21 cellular contexts compared by ENCODE assay signal in genomic region chr4:48781968-48782367, GRCh38. TPM values are rescaled to one million over a fixed set of nuclear protein-coding genes. Genes with fewer than 3 reads are reported as not detected.
DNase-seq lines count a peak whose midpoint lies in the region; ATAC-seq, FAIRE-seq and TF ChIP-seq lines count a peak whose summit lies in the region.
"Had no signal": no experiment of that assay in that cellular context is flagged by ENCODE, and none has a peak within 500 bp of the region (broad histone marks: within the 10 kb centered on the region; RNA-seq: fewer than 3 reads in every experiment).

No MANE protein-coding gene starts in this region.

- H2AFZ ChIP-seq in HepG2 (ENCODE audit: low read length): peak overlapping the region; percentile 27

- H3K9me3 Mint-ChIP-seq in brain: no peaks in the 10 kb centered on the region
- H3K9me3 Mint-ChIP-seq: activated B cell treated with CpG ODN at 0.5 μM for 24 hours; activated T-helper 1 cell treated with anti-CD3 and anti-CD28 coated beads, Interleukin-12 subunit alpha, Interleukin-12 subunit beta, Interleukin-2, Interleukin-4 antibody, amounts not matched to agents 30 ng/mL and 10 ng/mL and 1 ng/mL, durations not matched to agents 14 hours and 24 hours and 36 hours; CD8-positive, alpha-beta memory T cell; T-helper 1 cell treated with Interleukin-12 subunit alpha and Interleukin-12 subunit beta and Interleukin-4 antibody, amounts not matched to agents 30 μg/mL and 1 μg/mL, for 36 hours had no signal

- peak overlapping the region in 1 of 5 experiments; percentile 94 for H3K27ac Mint-ChIP-seq in brain
- H3K27ac Mint-ChIP-seq: activated T-helper 1 cell treated with anti-CD3 and anti-CD28 coated beads, Interleukin-12 subunit alpha, Interleukin-12 subunit beta, Interleukin-2, Interleukin-4 antibody, amounts not matched to agents 30 ng/mL and 10 ng/mL and 1 ng/mL, durations not matched to agents 14 hours and 24 hours and 36 hours; T-helper 1 cell treated with Interleukin-12 subunit alpha and Interleukin-12 subunit beta and Interleukin-4 antibody, amounts not matched to agents 30 μg/mL and 1 μg/mL, for 36 hours had no signal

- H3K4me2 ChIP-seq in HepG2 (ENCODE audit: low read depth, low read length): peak overlapping the region; percentile 87

- CTCF ChIA-PET in HepG2 (lab: Yijun Ruan, JAX; ENCODE audit: low intra/inter-chr PET ratio, low total read pairs): no interaction called here

- TF ChIP-seq EP300 in HepG2 (IDR thresholded peaks at IDR 0.05; ENCODE audit: low read depth in 2 of 2, low read length in 2 of 2) (no peak), HepG2 (CRISPR knock-in tag; IDR thresholded peaks at IDR 0.05; ENCODE audit: borderline replicate concordance) (no peak), tibial nerve (IDR thresholded peaks at IDR 0.05) (no peak)

- H3K27ac ChIP-seq in HepG2 (ENCODE audit: extremely low read length, insufficient read depth, low read length) (no peak overlapping the region), right lobe of liver (no peak overlapping the region), tibial nerve (no peak overlapping the region)

- 0 out of 2 replicates have a peak, but pooled peaks cover 3% of the 10 kb centered on the region for H4K20me1 ChIP-seq in HepG2 (ENCODE audit: insufficient read depth, low read length)

- in situ Hi-C loops in HepG2 (cut with HindIII; ENCODE audit: extremely low pct_ligation_motif_present, low pct_unique_long_range_greater_than_20kb): loop anchor here (25.0 kb wide), 1 partner anchor 195 kb away; no protein-coding TSS in a partner anchor

- intact Hi-C loops in HepG2 (cut with micrococcal nuclease; ENCODE audit: unreplicated experiment): loop anchor here (2.0 to 10.0 kb wide), 4 partner anchors 160 to 437 kb away; partner anchors contain the start of gene SLAIN2
- intact Hi-C loops in right lobe of liver (cut with DNase I): no loop called here

- FAIRE-seq in HepG2 (lab: Jason Lieb, UNC): no peak

- peaks cover 23% of the 10 kb centered on the region for H3K79me2 ChIP-seq in HepG2 (ENCODE audit: insufficient read depth, low read length)

- H3K36me3 ChIP-seq in HepG2 (replicated peaks in 1 of 2; ENCODE audit: control insufficient read depth in 1 of 2, insufficient read depth in 2 of 2, low read length in 2 of 2): no peaks in the 10 kb centered on the region
- no peaks in the 10 kb centered on the region for H3K36me3 ChIP-seq in right lobe of liver
- H3K36me3 ChIP-seq in tibial nerve: no peaks in the 10 kb centered on the region

- H3K27me3 ChIP-seq in HepG2 (ENCODE audit: control insufficient read depth in 1 of 2, insufficient read depth in 2 of 2, low read length in 2 of 2): no peaks in the 10 kb centered on the region; a peak in 1 of 5 replicates
- no peaks in the 10 kb centered on the region for H3K27me3 ChIP-seq in right lobe of liver
- H3K27me3 ChIP-seq in tibial nerve: no peaks in the 10 kb centered on the region

- H3K9me3 ChIP-seq in HepG2 (ENCODE audit: low read length) (no peaks in the 10 kb centered on the region), right lobe of liver (no peaks in the 10 kb centered on the region), tibial nerve (no peaks in the 10 kb centered on the region)

- TF ChIP-seq CTCF in HepG2 (CRISPR knock-in tag; IDR thresholded peaks at IDR 0.05): peak; percentile 52
- peak in 1 of 4 donors; percentile 5 for TF ChIP-seq CTCF in right lobe of liver (IDR thresholded peaks at IDR 0.05)
- TF ChIP-seq CTCF in brain (conservative IDR thresholded peaks at IDR 0.05): no peak
- no peak for TF ChIP-seq CTCF in tibial nerve (IDR thresholded peaks at IDR 0.05)

- peaks cover 35% of the 10 kb centered on the region for H3K4me1 ChIP-seq in HepG2 (ENCODE audit: insufficient read depth, low read length)
- peaks cover 0 to 10% (median 4%) of the 10 kb centered on the region in 4 donors for H3K4me1 ChIP-seq in right lobe of liver
- peaks cover 0 to 21% (median 9%) of the 10 kb centered on the region in 4 donors for H3K4me1 ChIP-seq in tibial nerve

- peaks cover 8% of the 10 kb centered on the region for H3K27me3 Mint-ChIP-seq in brain
- H3K27me3 Mint-ChIP-seq: activated B cell treated with CpG ODN at 0.5 μM for 24 hours had no signal

- POLR2A ChIA-PET in HepG2 (lab: Yijun Ruan, JAX): no interaction called here

- no TSS peak for BruUV-seq in HepG2 (replicated peaks; lab: Mats Ljungman, UMichigan)

- no peaks in the 10 kb centered on the region for H3K36me3 Mint-ChIP-seq in brain

- ATAC-seq in HepG2 (no peak), right lobe of liver (no peak)
- ATAC-seq: left lobe of liver, Right ventricle myocardium inferior had no signal

- no peak for TF ChIP-seq POLR2A in HepG2 (IDR thresholded peaks at IDR 0.05; ENCODE audit: insufficient read depth in 1 of 2, low read depth in 2 of 2, low read length in 2 of 2)
- TF ChIP-seq POLR2A in right lobe of liver (IDR thresholded peaks at IDR 0.05): no peak
- TF ChIP-seq POLR2A in tibial nerve (IDR thresholded peaks at IDR 0.05): no peak

- peak overlapping the region in 4 of 5 experiments; percentile 83 to 96 (median 96) for H3K4me3 Mint-ChIP-seq in brain
- H3K4me3 Mint-ChIP-seq: T-helper 1 cell treated with Interleukin-12 subunit alpha and Interleukin-12 subunit beta and Interleukin-4 antibody, amounts not matched to agents 30 μg/mL and 1 μg/mL, for 36 hours had no signal

- DNase-seq in HepG2 (ENCODE audit: low spot score) (no peak), right lobe of liver (no peak), NCI-H526 treated with DMSO at 0.1 percent for 48 hours (lab: John Stamatoyannopoulos, UW) (peak; percentile 21), COLO829 (ENCODE audit: low spot score) (no peak), NCI-H82 (lab: John Stamatoyannopoulos, UW) (no peak), tibial nerve (ENCODE audit: low spot score in 2 of 2) (no peak)
- no peak for DNase-seq in stimulated activated CD4-positive, alpha-beta T cell treated with anti-CD3 and anti-CD28 coated beads, Interleukin-2, amount 100 ng/mL, for 48 hours
- DNase-seq: activated B cell treated with CpG ODN at 0.5 μM for 24 hours; activated CD8-positive, alpha-beta memory T cell treated with anti-CD3 and anti-CD28 coated beads for 24 hours; caudate nucleus; CD8-positive, alpha-beta memory T cell; erythroblast; H7; KG1; NCI-H1092; NCI-H2171 had no signal

- peak overlapping the region in 2 of 3 experiments; percentile 96 to 98; a peak in 3 of 6 replicates for H3K4me3 ChIP-seq in HepG2 (replicated peaks in 1 of 3; ENCODE audit: insufficient read depth in 1 of 3, low read depth in 2 of 3, low read length in 3 of 3)
- H3K4me3 ChIP-seq in right lobe of liver: no peak overlapping the region
- no peak overlapping the region for H3K4me3 ChIP-seq in tibial nerve

- peaks cover 41% of the 10 kb centered on the region for H3K4me1 Mint-ChIP-seq in brain

- no peak overlapping the region for H3K9ac ChIP-seq in HepG2 (ENCODE audit: insufficient read depth, low read depth, low read length)

- no peak for TF ChIP-seq RAD21 in HepG2 (CRISPR knock-in tag; IDR thresholded peaks at IDR 0.05)

RNA-seq across cellular contexts. Expression of gene FRYL, which starts 1.9 kb away (rescaled TPM):
- total RNA-seq in HepG2 (2016; rRNA removed; fragmentation: Illumina TruSeq; extraction: Trizol) (19.6 and 28.4 TPM in 2 replicates), right lobe of liver (10 to 100 TPM; 15.9 to 27.2 (median 23.3) TPM), tibial nerve (100 to 1,000 TPM in 2 of 4 donors, 10 to 100 TPM in 2; 88.3 to 122 (median 99.7) TPM)
- total RNA-seq in HepG2 (2016; cell fraction: cytosol; rRNA removed; fragmentation: Illumina TruSeq; extraction: Trizol; ENCODE audit: low read depth): 4.5 and 6.9 TPM in 2 replicates
- 20.0 and 28.7 TPM in 2 replicates for total RNA-seq in HepG2 (2016; cell fraction: insoluble cytoplasmic fraction; rRNA removed; fragmentation: Illumina TruSeq; extraction: Trizol)
- 5.6 and 7.2 TPM in 2 replicates for total RNA-seq in HepG2 (2016; cell fraction: membrane; rRNA removed; fragmentation: Illumina TruSeq; extraction: Trizol)
- total RNA-seq in HepG2 (2016; cell fraction: nucleus; rRNA removed; fragmentation: Illumina TruSeq; extraction: Trizol): 57.5 and 66.0 TPM in 2 replicates
- polyA plus RNA-seq in HepG2 (2011; rRNA removed) (7.8 and 9.7 TPM in 2 replicates), brain (ENCODE audit: insufficient read depth, low read depth, low replicate concordance) (12.6 TPM)
- polyA plus RNA-seq in HepG2 (2011; cell fraction: cytosol; rRNA removed): 2.5 and 4.4 TPM in 2 replicates
- 12.2 and 12.3 TPM in 2 replicates for polyA plus RNA-seq in HepG2 (2011; cell fraction: nucleus; rRNA removed)
- 7.0 and 7.6 TPM in 2 replicates for polyA plus RNA-seq in HepG2 (2012)
- 0.57 and 0.58 TPM in 2 replicates for polyA plus RNA-seq in HepG2 (2016; cell fraction: cytosol; fragmentation: Illumina TruSeq; extraction: Trizol; ENCODE audit: low read depth)
- polyA plus RNA-seq in HepG2 (2016; cell fraction: insoluble cytoplasmic fraction; fragmentation: Illumina TruSeq; extraction: Trizol; ENCODE audit: low read depth): 9.9 and 12.5 TPM in 2 replicates
- polyA plus RNA-seq in HepG2 (2016; cell fraction: membrane; fragmentation: Illumina TruSeq; extraction: Trizol; ENCODE audit: low read depth): 1.2 and 1.7 TPM in 2 replicates
- polyA plus RNA-seq in HepG2 (2016; cell fraction: nucleus; fragmentation: Illumina TruSeq; extraction: Trizol; ENCODE audit: insufficient read depth, low read depth): 21.6 and 24.9 TPM in 2 replicates
- polyA minus RNA-seq in HepG2 (2011; rRNA and poly(A)+ RNA removed; ENCODE audit: low replicate concordance): 27.4 and 29.3 TPM in 2 replicates
- 12.0 and 18.5 TPM in 2 replicates for polyA minus RNA-seq in HepG2 (2011; cell fraction: cytosol; rRNA and poly(A)+ RNA removed)
- 177 and 185 TPM in 2 replicates for polyA minus RNA-seq in HepG2 (2011; cell fraction: nucleus; rRNA and poly(A)+ RNA removed)

RNA-seq across cellular contexts. Expression of gene OCIAD1, which starts 48.9 kb away (rescaled TPM):
- total RNA-seq in HepG2 (2016; rRNA removed; fragmentation: Illumina TruSeq; extraction: Trizol): 52.6 and 74.9 TPM in 2 replicates
- total RNA-seq in HepG2 (2016; cell fraction: cytosol; rRNA removed; fragmentation: Illumina TruSeq; extraction: Trizol; ENCODE audit: low read depth): 22.4 and 26.4 TPM in 2 replicates
- total RNA-seq in HepG2 (2016; cell fraction: insoluble cytoplasmic fraction; rRNA removed; fragmentation: Illumina TruSeq; extraction: Trizol): 55.4 and 78.1 TPM in 2 replicates
- total RNA-seq in HepG2 (2016; cell fraction: membrane; rRNA removed; fragmentation: Illumina TruSeq; extraction: Trizol): 29.7 and 31.7 TPM in 2 replicates
- total RNA-seq in HepG2 (2016; cell fraction: nucleus; rRNA removed; fragmentation: Illumina TruSeq; extraction: Trizol): 69.1 and 73.3 TPM in 2 replicates
- 59.7 and 67.3 TPM in 2 replicates for polyA plus RNA-seq in HepG2 (2011; rRNA removed)
- 37.3 and 45.5 TPM in 2 replicates for polyA plus RNA-seq in HepG2 (2011; cell fraction: cytosol; rRNA removed)
- polyA plus RNA-seq in HepG2 (2011; cell fraction: nucleus; rRNA removed): 23.3 and 29.6 TPM in 2 replicates
- 65.2 and 70.0 TPM in 2 replicates for polyA plus RNA-seq in HepG2 (2012)
- 15.0 and 17.6 TPM in 2 replicates for polyA plus RNA-seq in HepG2 (2016; cell fraction: cytosol; fragmentation: Illumina TruSeq; extraction: Trizol; ENCODE audit: low read depth)
- 53.6 and 60.2 TPM in 2 replicates for polyA plus RNA-seq in HepG2 (2016; cell fraction: insoluble cytoplasmic fraction; fragmentation: Illumina TruSeq; extraction: Trizol; ENCODE audit: low read depth)
- 23.3 and 25.0 TPM in 2 replicates for polyA plus RNA-seq in HepG2 (2016; cell fraction: membrane; fragmentation: Illumina TruSeq; extraction: Trizol; ENCODE audit: low read depth)
- polyA plus RNA-seq in HepG2 (2016; cell fraction: nucleus; fragmentation: Illumina TruSeq; extraction: Trizol; ENCODE audit: insufficient read depth, low read depth): 116 and 122 TPM in 2 replicates
- polyA minus RNA-seq in HepG2 (2011; rRNA and poly(A)+ RNA removed; ENCODE audit: low replicate concordance): 43.1 and 49.6 TPM in 2 replicates
- polyA minus RNA-seq in HepG2 (2011; cell fraction: cytosol; rRNA and poly(A)+ RNA removed): 32.1 and 36.1 TPM in 2 replicates
- polyA minus RNA-seq in HepG2 (2011; cell fraction: nucleus; rRNA and poly(A)+ RNA removed): 57.4 and 68.6 TPM in 2 replicates
- 100 to 1,000 TPM in 5 of 6 experiments, 10 to 100 TPM in 1; 94.8 to 120 (median 108) TPM for total RNA-seq in right lobe of liver
- polyA plus RNA-seq in brain (ENCODE audit: insufficient read depth, low read depth, low replicate concordance): 174 TPM
- total RNA-seq in tibial nerve: 100 to 1,000 TPM in 1 of 4 donors, 10 to 100 TPM in 3; 85.1 to 133 (median 93.4) TPM

Comparison
In these comparisons a context has a peak if more than half of its experiments do, and no peak if none do; other contexts are left out.
1. H3K4me3 ChIP-seq: peak in HepG2 (2 of 3); none in right lobe of liver (0 of 3) and tibial nerve (0 of 4).